In genomic region chr5:14258840-14259239, GRCh38 we compare ENCODE assay signal across 11 cellular contexts.
DNase-seq lines count a peak whose midpoint lies in the region; ATAC-seq, FAIRE-seq and TF ChIP-seq lines count a peak whose summit lies in the region.
"Had no signal": no experiment of that assay in that cellular context is flagged by ENCODE, and none has a peak within 500 bp of the region (broad histone marks: within the 10 kb centered on the region; RNA-seq: fewer than 3 reads in every experiment).

No MANE protein-coding gene starts in this region.

- peak overlapping the region; percentile 72; the same call in 1 of the 2 replicates for H2BK5ac ChIP-seq in H1 (ENCODE audit: low read depth, low read length)

- no peak for TF ChIP-seq POLR2A in H1 (IDR thresholded peaks at IDR 0.05; ENCODE audit: control extremely low read depth in 1 of 2, low read depth in 2 of 2, low read length in 2 of 2)
- no peak for TF ChIP-seq POLR2A in thyroid gland (IDR thresholded peaks at IDR 0.05)

- POLR2A ChIA-PET in H1 (lab: Charles Lee; ENCODE audit: partially characterized antibody): interaction anchor here (1.0 to 1.4 kb wide), 5 partner anchors 9 to 115 kb away, joined by 3 to 5 read pairs (median 3); no protein-coding TSS in a partner anchor

- H3K4me2 ChIP-seq in H1 (ENCODE audit: insufficient read depth in 1 of 2, low read depth in 2 of 2, low read length in 2 of 2) (peak overlapping the region; percentile 54 to 67), smooth muscle cell (peak overlapping the region; percentile 4)

- FAIRE-seq in H1 (lab: Jason Lieb, UNC): no peak

- peak overlapping the region in 1 of 4 experiments; percentile 42; a peak in 2 of 8 replicates for H3K4me3 ChIP-seq in H1 (ENCODE audit: extremely low read depth in 1 of 4, insufficient read depth in 2 of 4, low read depth in 3 of 4, low read length in 4 of 4)
- H3K4me3 ChIP-seq in smooth muscle cell: no peak overlapping the region
- no peak overlapping the region for H3K4me3 ChIP-seq in foreskin fibroblast (ENCODE audit: low read depth in 1 of 2, low read length in 2 of 2)
- no peak overlapping the region for H3K4me3 ChIP-seq in thyroid gland (replicated peaks in 1 of 3)
- H3K4me3 ChIP-seq: gastrocnemius medialis had no signal

- H4K20me1 ChIP-seq in H1 (replicated peaks in 1 of 2; ENCODE audit: control insufficient read depth in 1 of 2, insufficient read depth in 2 of 2, low read length in 2 of 2): peaks cover 0 to 8% of the 10 kb centered on the region in 2 experiments
- H4K20me1 ChIP-seq in smooth muscle cell (ENCODE audit: low read depth): peaks cover 97% of the 10 kb centered on the region

- H4K5ac ChIP-seq in H1 (ENCODE audit: insufficient read length, low read depth, low read length): peak overlapping the region; percentile 30

- H3K27ac ChIP-seq in H1 (ENCODE audit: low read depth, low read length): peak overlapping the region; percentile 11; the same call in 1 of the 2 replicates
- H3K27ac ChIP-seq in smooth muscle cell (ENCODE audit: low read depth): no peak overlapping the region
- no peak overlapping the region for H3K27ac ChIP-seq in thyroid gland

- TF ChIP-seq CTCF in H1 (IDR thresholded peaks at IDR 0.05; ENCODE audit: control extremely low read depth in 1 of 3, insufficient read depth in 1 of 3, low read depth in 1 of 3, low read length in 3 of 3) (peak; percentile 32 to 57 (median 45)), smooth muscle cell (IDR thresholded peaks at IDR 0.05; ENCODE audit: borderline replicate concordance, insufficient read depth, poor library complexity, severe bottlenecking) (no peak), foreskin fibroblast (IDR thresholded peaks at IDR 0.05; ENCODE audit: low read depth, low read length) (no peak), thyroid gland (IDR thresholded peaks at IDR 0.05) (no peak)

- no peaks in the 10 kb centered on the region for H3F3A ChIP-seq in smooth muscle cell (ENCODE audit: low read depth)

- H3K23me2 ChIP-seq in H1 (ENCODE audit: low read depth, low read length): no peaks in the 10 kb centered on the region

- intact Hi-C loops in thyroid gland (cut with DNase I): no loop called here

- no peak overlapping the region; the same call in 1 of the 2 replicates for H2BK15ac ChIP-seq in H1 (ENCODE audit: low read length)

- H3K36me3 ChIP-seq in H1 (ENCODE audit: control insufficient read depth in 2 of 4, insufficient read depth in 4 of 4, low read length in 3 of 4) (no peaks in the 10 kb centered on the region), smooth muscle cell (ENCODE audit: low read depth) (no peaks in the 10 kb centered on the region), thyroid gland (no peaks in the 10 kb centered on the region)
- H3K36me3 ChIP-seq: gastrocnemius medialis had no signal

- WGBS in H1 (ENCODE audit: extremely low coverage in 1 of 2, insufficient coverage in 1 of 2, insufficient read length in 1 of 2, insufficient replicate concordance in 2 of 2, low coverage in 1 of 2, low lambda C conversion rate in 2 of 2, missing lambda C conversion rate in 1 of 2), 2 experiments: 22% methylated on average over 11 of the region's 11 CpGs; no CpG with 5 or more reads in 1 of the 2 experiments
- WGBS in smooth muscle cell (ENCODE audit: low lambda C conversion rate): 41% methylated on average over 11 of the region's 11 CpGs
- 59 to 71% methylated on average over 9 to 10 of the region's 11 CpGs for WGBS in thyroid gland, 2 donors

- H3K14ac ChIP-seq in H1 (ENCODE audit: insufficient read length): no peak overlapping the region

- no peak overlapping the region for H3K56ac ChIP-seq in H1 (replicated peaks; ENCODE audit: insufficient read length, low read depth, low read length)

- H3K4me1 ChIP-seq in H1 (replicated peaks in 1 of 4; ENCODE audit: control insufficient read depth in 3 of 4, insufficient read depth in 4 of 4, low read length in 3 of 4) (peaks cover 19 to 52% (median 47%) of the 10 kb centered on the region in 4 experiments), smooth muscle cell (ENCODE audit: low read depth) (peaks cover 42% of the 10 kb centered on the region), thyroid gland (no peaks in the 10 kb centered on the region)

- peak overlapping the region; percentile 29 for H4K91ac ChIP-seq in H1 (replicated peaks; ENCODE audit: insufficient read length, low read length)

- no peak overlapping the region for H2BK20ac ChIP-seq in H1 (ENCODE audit: low read length)

- peak overlapping the region; percentile 3 for H2BK120ac ChIP-seq in H1 (replicated peaks; ENCODE audit: low read depth, low read length)

- H3K27me3 ChIP-seq in H1 (replicated peaks in 1 of 4; ENCODE audit: control insufficient read depth in 3 of 4, extremely low read depth in 1 of 4, insufficient read depth in 3 of 4, low read length in 3 of 4) (no peaks in the 10 kb centered on the region), smooth muscle cell (ENCODE audit: low read depth) (no peaks in the 10 kb centered on the region), thyroid gland (no peaks in the 10 kb centered on the region)
- H3K27me3 ChIP-seq: gastrocnemius medialis had no signal

- H3K9me3 ChIP-seq in H1 (ENCODE audit: insufficient read depth in 2 of 2, low read depth in 1 of 2, low read length in 1 of 2) (peaks cover 0 to 4% of the 10 kb centered on the region in 2 experiments; a peak in 1 of 4 replicates), smooth muscle cell (replicated peaks; ENCODE audit: low read depth) (no peaks in the 10 kb centered on the region), thyroid gland (no peaks in the 10 kb centered on the region)
- H3K9me3 ChIP-seq: gastrocnemius medialis had no signal

- H4K8ac ChIP-seq in H1 (ENCODE audit: extremely low read depth, insufficient read depth, low read length): peak overlapping the region; percentile 86; the same call in 1 of the 2 replicates

- peak; percentile 47 to 59 for TF ChIP-seq RAD21 in H1 (IDR thresholded peaks at IDR 0.05 in 1 of 2, conservative IDR thresholded peaks at IDR 0.05 in 1 of 2; ENCODE audit: low read depth in 2 of 2, low read length in 2 of 2)

- 0 out of 2 replicates have a peak overlapping the region, but pooled peaks have one; percentile 18 for H2BK12ac ChIP-seq in H1 (ENCODE audit: low read depth, low read length)

- DNase-seq in NCI-H82 (lab: John Stamatoyannopoulos, UW): peak; percentile 20
- DNase-seq in NCI-H82 treated with DMSO at 0.1 percent for 48 hours (lab: John Stamatoyannopoulos, UW; ENCODE audit: unreplicated experiment): no peak
- no peak for DNase-seq in H1 (ENCODE audit: low read depth in 1 of 2, low spot score in 2 of 2)
- DNase-seq in smooth muscle cell (lab: John Stamatoyannopoulos, UW; ENCODE audit: unreplicated experiment): no peak
- no peak for DNase-seq in foreskin fibroblast
- no peak for DNase-seq in LoVo (ENCODE audit: low spot score)
- DNase-seq in thyroid gland: no peak
- DNase-seq: 8988T; activated T-cell treated with anti-CD3 and anti-CD28 coated beads, Interleukin-2, amount 50 U/mL, for 24 hours; gastrocnemius medialis had no signal

- H3K18ac ChIP-seq in H1 (ENCODE audit: extremely low read depth, low read length): peak overlapping the region; percentile 86

- H3K23ac ChIP-seq in H1 (ENCODE audit: insufficient read length): no peak overlapping the region

- CTCF ChIA-PET in H1 (lab: Charles Lee; ENCODE audit: partially characterized antibody): interaction anchor here (0.6 to 4.4 kb wide), 20 partner anchors 9 to 390 kb away, joined by 3 to 23 read pairs (median 4); no protein-coding TSS in a partner anchor

- no peak for TF ChIP-seq EP300 in H1 (IDR thresholded peaks at IDR 0.05; ENCODE audit: borderline replicate concordance in 1 of 2, low read depth in 2 of 2, low read length in 2 of 2)

- H3K9ac ChIP-seq in H1 (replicated peaks in 1 of 4; ENCODE audit: extremely low read depth in 1 of 4, low read depth in 3 of 4, low read length in 3 of 4) (peak overlapping the region in 1 of 4 experiments; percentile 46; a peak in 1 of 7 replicates), smooth muscle cell (ENCODE audit: low read depth) (no peak overlapping the region)

- H2AK5ac ChIP-seq in H1 (ENCODE audit: low read depth, low read length): 0 out of 2 replicates have a peak overlapping the region, but pooled peaks have one; percentile 31

- H3K79me1 ChIP-seq in H1 (ENCODE audit: low read depth, low read length): peaks cover 15% of the 10 kb centered on the region

- ATAC-seq in HG03095 (IDR thresholded peaks at IDR 0.05; ENCODE audit: unreplicated experiment): peak; percentile 41

- H3K79me2 ChIP-seq in H1 (ENCODE audit: control insufficient read depth in 1 of 2, insufficient read depth in 2 of 2, low read length in 2 of 2) (peaks cover 3 to 90% of the 10 kb centered on the region in 2 experiments), smooth muscle cell (ENCODE audit: low read depth) (peaks cover 100% of the 10 kb centered on the region)

- no peak overlapping the region for H2AFZ ChIP-seq in H1 (ENCODE audit: low read length)
- H2AFZ ChIP-seq in smooth muscle cell (ENCODE audit: low read depth): no peak overlapping the region

- H3K4ac ChIP-seq in H1 (replicated peaks; ENCODE audit: insufficient read length, low read depth, low read length): no peak overlapping the region

TF ChIP-seq in H1, 55 proteins besides CTCF, POLR2A, EP300 and RAD21:
- TF ChIP-seq CBX8 (IDR thresholded peaks at IDR 0.05; ENCODE audit: borderline replicate concordance, low read depth, low read length): no peak
- peak; percentile 26 for TF ChIP-seq ASH2L (IDR thresholded peaks at IDR 0.05; ENCODE audit: low read length)

Comparison
In these comparisons a context has a peak if more than half of its experiments do, and no peak if none do; other contexts are left out.
1. CTCF ChIP-seq: peak in H1 (3 of 3); none in smooth muscle cell (single experiment), foreskin fibroblast (single experiment) and thyroid gland (0 of 6).